ENCODE assay signal across 8 cellular contexts in the genomic region with DNA sequence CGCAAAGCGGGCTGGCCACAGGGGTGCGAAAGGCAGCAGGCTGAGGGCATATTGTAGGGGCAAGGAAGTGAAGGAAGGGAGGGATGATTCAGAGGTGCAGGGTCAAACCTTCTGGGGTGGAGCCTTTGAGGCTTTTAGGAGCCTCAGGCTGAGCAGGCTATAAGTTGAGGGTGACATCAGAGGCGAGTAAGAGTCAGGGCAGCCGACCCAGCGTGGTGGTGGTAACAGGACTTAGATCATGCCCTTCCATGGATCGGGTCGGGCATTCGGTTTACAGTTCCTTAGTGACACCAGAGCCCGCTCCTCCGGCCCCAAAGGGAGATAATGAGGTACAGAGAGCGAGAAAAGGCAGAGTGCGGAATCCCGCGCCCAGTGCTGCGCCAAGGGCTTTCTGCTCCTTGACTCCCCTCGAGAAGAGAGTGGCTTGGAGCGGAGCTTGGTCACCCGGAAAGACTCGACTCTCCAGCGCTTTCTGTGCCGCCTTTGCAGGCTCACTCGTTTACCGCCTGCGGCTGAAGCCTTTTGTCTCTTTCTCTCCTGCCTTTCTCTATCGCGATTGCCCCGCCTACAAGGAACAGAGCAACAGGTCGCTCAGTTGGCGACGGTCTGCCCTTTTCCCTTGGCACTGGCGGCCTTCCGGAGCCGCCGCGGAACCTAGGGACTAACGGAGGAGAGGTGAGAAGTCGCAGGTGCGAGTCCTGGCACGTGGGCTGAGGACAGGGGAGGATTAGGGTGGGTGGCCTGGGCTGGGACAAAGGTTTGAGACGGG. TPM values are rescaled to one million over a fixed set of nuclear protein-coding genes. Genes with fewer than 3 reads are reported as not detected.
DNase-seq lines count a peak whose midpoint lies in the region; ATAC-seq and TF ChIP-seq lines count a peak whose summit lies in the region.

No MANE protein-coding gene starts in this region.

- H3K9me3 Mint-ChIP-seq in dendritic cell treated with granulocyte-macrophage colony-stimulating factor and Interleukin-4, amounts not matched to agents 40 ng/mL and 50 ng/mL, for 4 days, result no peaks in the 10 kb centered on the region
- H3K9me3 Mint-ChIP-seq in naive B cell, result no peaks in the 10 kb centered on the region

- H3K36me3 Mint-ChIP-seq in dendritic cell treated with granulocyte-macrophage colony-stimulating factor and Interleukin-4, amounts not matched to agents 40 ng/mL and 50 ng/mL, for 4 days (ENCODE audit: low read depth), result peaks cover 19% of the 10 kb centered on the region
- peaks cover 6 to 7% of the 10 kb centered on the region in 2 donors for H3K36me3 Mint-ChIP-seq in naive B cell

- TF ChIP-seq POLR2A in NB4 (IDR thresholded peaks at IDR 0.05; ENCODE audit: extremely low read depth, insufficient read length), result no peak

- H3K4me3 Mint-ChIP-seq in dendritic cell treated with granulocyte-macrophage colony-stimulating factor and Interleukin-4, amounts not matched to agents 40 ng/mL and 50 ng/mL, for 4 days, result peak overlapping the region; percentile 69
- H3K4me3 Mint-ChIP-seq in naive B cell, result peak overlapping the region; percentile 71 to 94 (median 86)

- H3K4me3 ChIP-seq in NB4 (ENCODE audit: low read depth, low read length), result no peak overlapping the region

- H3K27ac Mint-ChIP-seq in dendritic cell treated with granulocyte-macrophage colony-stimulating factor and Interleukin-4, amounts not matched to agents 40 ng/mL and 50 ng/mL, for 4 days, result peak overlapping the region; percentile 45
- peak overlapping the region in 3 of 6 donors; percentile 4 to 71 (median 58) for H3K27ac Mint-ChIP-seq in naive B cell

- peaks cover 67% of the 10 kb centered on the region for H3K27me3 Mint-ChIP-seq in dendritic cell treated with granulocyte-macrophage colony-stimulating factor and Interleukin-4, amounts not matched to agents 40 ng/mL and 50 ng/mL, for 4 days
- H3K27me3 Mint-ChIP-seq in naive B cell, result peaks cover 41 to 65% (median 48%) of the 10 kb centered on the region in 3 donors

- peak; percentile 58 for DNase-seq in EH (ENCODE audit: low read depth)
- DNase-seq in NB4 (ENCODE audit: low read depth), result peak; percentile 62
- DNase-seq in naive B cell, result peak; percentile 14
- DNase-seq in pons (ENCODE audit: low spot score), result no peak
- DNase-seq in NCI-H1417 treated with DMSO at 0.1 percent for 48 hours (lab: John Stamatoyannopoulos, UW), result no peak
- DNase-seq in glomerular visceral epithelial cell (ENCODE audit: extremely low spot score), result no peak

- no peak for TF ChIP-seq CTCF in NB4 (IDR thresholded peaks at IDR 0.05; ENCODE audit: low read depth, low read length)

- intact Hi-C loops in dendritic cell treated with granulocyte-macrophage colony-stimulating factor and Interleukin-4, amounts not matched to agents 40 ng/mL and 50 ng/mL, for 4 days (cut with micrococcal nuclease), result loop anchor here (5.0 kb wide), 1 partner anchor 34 kb away; no protein-coding TSS in a partner anchor

- ATAC-seq in naive B cell (ENCODE audit: low read depth in 2 of 2), result peak; percentile 22 to 26
- ATAC-seq in GM19455 (IDR thresholded peaks at IDR 0.05; ENCODE audit: unreplicated experiment), result no peak

- H3K4me1 Mint-ChIP-seq in dendritic cell treated with granulocyte-macrophage colony-stimulating factor and Interleukin-4, amounts not matched to agents 40 ng/mL and 50 ng/mL, for 4 days (ENCODE audit: low read depth), result peaks cover 52% of the 10 kb centered on the region
- peaks cover 24 to 55% (median 47%) of the 10 kb centered on the region in 3 donors for H3K4me1 Mint-ChIP-seq in naive B cell

RNA-seq across cellular contexts. Expression of a gene that starts 0.7 kb away (rescaled TPM):
- not detected for polyA plus RNA-seq in naive B cell (ENCODE audit: low read depth in 6 of 6)

RNA-seq across cellular contexts. Expression of a gene that starts 8.8 kb away (rescaled TPM):
- 10 to 100 TPM in 5 of 6 donors, 1 to 10 TPM in 1; 8.9 to 17.0 (median 14.1) TPM for polyA plus RNA-seq in naive B cell (ENCODE audit: low read depth in 6 of 6)

RNA-seq across cellular contexts. Expression of a gene that starts 15.6 kb away (rescaled TPM):
- not detected for polyA plus RNA-seq in naive B cell (ENCODE audit: low read depth in 6 of 6)

RNA-seq across cellular contexts. Expression of a gene that starts 15.8 kb away (rescaled TPM):
- 10 to 100 TPM; 20.7 to 31.8 (median 25.6) TPM for polyA plus RNA-seq in naive B cell (ENCODE audit: low read depth in 6 of 6)

RNA-seq across cellular contexts. Expression of a gene that starts 15.9 kb away (rescaled TPM):
- polyA plus RNA-seq in naive B cell (ENCODE audit: low read depth in 6 of 6), result 10 to 100 TPM in 4 of 6 donors, 1 to 10 TPM in 2; 5.9 to 25.9 (median 12.0) TPM

Comparison
In these comparisons a context has a peak if more than half of its experiments do, and no peak if none do; other contexts are left out.
1. DNase-seq: peak in EH (single experiment), NB4 (single experiment) and naive B cell (single experiment); none in pons (single experiment), NCI-H1417 treated with DMSO at 0.1 percent for 48 hours (single experiment) and glomerular visceral epithelial cell (single experiment).